Comparison of ENCODE assay signal across 2 cellular contexts in the genomic region with DNA sequence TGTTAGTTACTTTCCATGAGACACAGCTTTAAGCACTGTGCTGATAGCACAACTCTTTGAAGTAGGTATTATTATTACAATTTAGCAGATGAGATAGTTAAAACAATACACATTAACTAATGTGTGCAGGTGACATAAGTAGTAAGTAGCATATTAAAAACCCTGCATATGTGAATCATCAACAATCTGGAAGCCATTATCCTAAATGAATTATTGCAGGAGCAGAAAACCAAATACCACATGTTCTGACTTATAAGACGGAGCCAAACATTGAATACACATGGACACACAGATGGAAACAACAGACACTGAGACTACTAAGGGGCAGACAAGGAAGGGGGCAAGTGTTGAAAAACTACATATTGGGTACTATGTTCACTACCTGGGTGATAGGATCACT.
TF ChIP-seq lines count a peak whose summit lies in the region.

No MANE protein-coding gene starts in this region.

TF ChIP-seq in GM23338, 12 proteins besides CTCF, POLR2A, EP300 and RAD21 (continued from another document):
- TF ChIP-seq, protein P1, sequence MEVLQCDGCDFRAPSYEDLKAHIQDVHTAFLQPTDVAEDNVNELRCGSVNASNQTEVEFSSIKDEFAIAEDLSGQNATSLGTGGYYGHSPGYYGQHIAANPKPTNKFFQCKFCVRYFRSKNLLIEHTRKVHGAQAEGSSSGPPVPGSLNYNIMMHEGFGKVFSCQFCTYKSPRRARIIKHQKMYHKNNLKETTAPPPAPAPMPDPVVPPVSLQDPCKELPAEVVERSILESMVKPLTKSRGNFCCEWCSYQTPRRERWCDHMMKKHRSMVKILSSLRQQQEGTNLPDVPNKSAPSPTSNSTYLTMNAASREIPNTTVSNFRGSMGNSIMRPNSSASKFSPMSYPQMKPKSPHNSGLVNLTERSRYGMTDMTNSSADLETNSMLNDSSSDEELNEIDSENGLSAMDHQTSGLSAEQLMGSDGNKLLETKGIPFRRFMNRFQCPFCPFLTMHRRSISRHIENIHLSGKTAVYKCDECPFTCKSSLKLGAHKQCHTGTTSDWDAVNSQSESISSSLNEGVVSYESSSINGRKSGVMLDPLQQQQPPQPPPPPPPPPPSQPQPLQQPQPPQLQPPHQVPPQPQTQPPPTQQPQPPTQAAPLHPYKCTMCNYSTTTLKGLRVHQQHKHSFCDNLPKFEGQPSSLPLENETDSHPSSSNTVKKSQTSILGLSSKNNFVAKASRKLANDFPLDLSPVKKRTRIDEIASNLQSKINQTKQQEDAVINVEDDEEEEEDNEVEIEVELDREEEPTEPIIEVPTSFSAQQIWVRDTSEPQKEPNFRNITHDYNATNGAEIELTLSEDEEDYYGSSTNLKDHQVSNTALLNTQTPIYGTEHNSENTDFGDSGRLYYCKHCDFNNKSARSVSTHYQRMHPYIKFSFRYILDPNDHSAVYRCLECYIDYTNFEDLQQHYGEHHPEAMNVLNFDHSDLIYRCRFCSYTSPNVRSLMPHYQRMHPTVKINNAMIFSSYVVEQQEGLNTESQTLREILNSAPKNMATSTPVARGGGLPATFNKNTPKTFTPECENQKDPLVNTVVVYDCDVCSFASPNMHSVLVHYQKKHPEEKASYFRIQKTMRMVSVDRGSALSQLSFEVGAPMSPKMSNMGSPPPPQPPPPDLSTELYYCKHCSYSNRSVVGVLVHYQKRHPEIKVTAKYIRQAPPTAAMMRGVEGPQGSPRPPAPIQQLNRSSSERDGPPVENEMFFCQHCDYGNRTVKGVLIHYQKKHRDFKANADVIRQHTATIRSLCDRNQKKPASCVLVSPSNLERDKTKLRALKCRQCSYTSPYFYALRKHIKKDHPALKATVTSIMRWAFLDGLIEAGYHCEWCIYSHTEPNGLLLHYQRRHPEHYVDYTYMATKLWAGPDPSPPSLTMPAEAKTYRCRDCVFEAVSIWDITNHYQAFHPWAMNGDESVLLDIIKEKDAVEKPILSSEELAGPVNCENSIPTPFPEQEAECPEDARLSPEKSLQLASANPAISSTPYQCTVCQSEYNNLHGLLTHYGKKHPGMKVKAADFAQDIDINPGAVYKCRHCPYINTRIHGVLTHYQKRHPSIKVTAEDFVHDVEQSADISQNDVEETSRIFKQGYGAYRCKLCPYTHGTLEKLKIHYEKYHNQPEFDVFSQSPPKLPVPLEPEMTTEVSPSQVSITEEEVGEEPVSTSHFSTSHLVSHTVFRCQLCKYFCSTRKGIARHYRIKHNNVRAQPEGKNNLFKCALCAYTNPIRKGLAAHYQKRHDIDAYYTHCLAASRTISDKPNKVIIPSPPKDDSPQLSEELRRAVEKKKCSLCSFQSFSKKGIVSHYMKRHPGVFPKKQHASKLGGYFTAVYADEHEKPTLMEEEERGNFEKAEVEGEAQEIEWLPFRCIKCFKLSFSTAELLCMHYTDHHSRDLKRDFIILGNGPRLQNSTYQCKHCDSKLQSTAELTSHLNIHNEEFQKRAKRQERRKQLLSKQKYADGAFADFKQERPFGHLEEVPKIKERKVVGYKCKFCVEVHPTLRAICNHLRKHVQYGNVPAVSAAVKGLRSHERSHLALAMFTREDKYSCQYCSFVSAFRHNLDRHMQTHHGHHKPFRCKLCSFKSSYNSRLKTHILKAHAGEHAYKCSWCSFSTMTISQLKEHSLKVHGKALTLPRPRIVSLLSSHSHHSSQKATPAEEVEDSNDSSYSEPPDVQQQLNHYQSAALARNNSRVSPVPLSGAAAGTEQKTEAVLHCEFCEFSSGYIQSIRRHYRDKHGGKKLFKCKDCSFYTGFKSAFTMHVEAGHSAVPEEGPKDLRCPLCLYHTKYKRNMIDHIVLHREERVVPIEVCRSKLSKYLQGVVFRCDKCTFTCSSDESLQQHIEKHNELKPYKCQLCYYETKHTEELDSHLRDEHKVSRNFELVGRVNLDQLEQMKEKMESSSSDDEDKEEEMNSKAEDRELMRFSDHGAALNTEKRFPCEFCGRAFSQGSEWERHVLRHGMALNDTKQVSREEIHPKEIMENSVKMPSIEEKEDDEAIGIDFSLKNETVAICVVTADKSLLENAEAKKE (CRISPR knock-in tag; IDR thresholded peaks at IDR 0.05) = no peak
- no peak for TF ChIP-seq STAT1 (IDR thresholded peaks at IDR 0.05; ENCODE audit: unreplicated experiment)
- no peak for TF ChIP-seq EZH2phosphoT487 (IDR thresholded peaks at IDR 0.05; ENCODE audit: unreplicated experiment)
- TF ChIP-seq NANOG (IDR thresholded peaks at IDR 0.05; ENCODE audit: borderline replicate concordance) = no peak
TF ChIP-seq in GM23338: peak in this region for 0.

TF ChIP-seq in SK-N-SH treated with all-trans-retinoic acid at 6 μM for 48 hours, 23 proteins besides CTCF, POLR2A, EP300 and RAD21 (continued from another document):
- TF ChIP-seq TCF4 (CRISPR knock-in tag; IDR thresholded peaks at IDR 0.05; ENCODE audit: borderline replicate concordance) = peak; percentile 98
- no peak for TF ChIP-seq ZFP30 (CRISPR knock-in tag; IDR thresholded peaks at IDR 0.05)
- TF ChIP-seq, protein P2, sequence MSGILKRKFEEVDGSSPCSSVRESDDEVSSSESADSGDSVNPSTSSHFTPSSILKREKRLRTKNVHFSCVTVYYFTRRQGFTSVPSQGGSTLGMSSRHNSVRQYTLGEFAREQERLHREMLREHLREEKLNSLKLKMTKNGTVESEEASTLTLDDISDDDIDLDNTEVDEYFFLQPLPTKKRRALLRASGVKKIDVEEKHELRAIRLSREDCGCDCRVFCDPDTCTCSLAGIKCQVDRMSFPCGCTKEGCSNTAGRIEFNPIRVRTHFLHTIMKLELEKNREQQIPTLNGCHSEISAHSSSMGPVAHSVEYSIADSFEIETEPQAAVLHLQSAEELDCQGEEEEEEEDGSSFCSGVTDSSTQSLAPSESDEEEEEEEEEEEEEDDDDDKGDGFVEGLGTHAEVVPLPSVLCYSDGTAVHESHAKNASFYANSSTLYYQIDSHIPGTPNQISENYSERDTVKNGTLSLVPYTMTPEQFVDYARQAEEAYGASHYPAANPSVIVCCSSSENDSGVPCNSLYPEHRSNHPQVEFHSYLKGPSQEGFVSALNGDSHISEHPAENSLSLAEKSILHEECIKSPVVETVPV (CRISPR knock-in tag; IDR thresholded peaks at IDR 0.05) = no peak
